8 cellular contexts compared by ENCODE assay signal in genomic region chr2:190979906-190980629, GRCh38. TPM values are rescaled to one million over a fixed set of nuclear protein-coding genes. Genes with fewer than 3 reads are reported as not detected.
A peak's percentile ranks its signal among the peaks of the same experiment; 100 is the strongest.
DNase-seq lines count a peak whose midpoint lies in the region; ATAC-seq and TF ChIP-seq lines count a peak whose summit lies in the region.

No MANE protein-coding gene starts in this region.

- no peak for TF ChIP-seq CTCF in brain (conservative IDR thresholded peaks at IDR 0.05)

- H2BK12ac ChIP-seq in mesenchymal stem cell (ENCODE audit: low read length in 2 of 2) = no peak overlapping the region

- H2AFZ ChIP-seq in mesenchymal stem cell (ENCODE audit: low read depth, low read length) = no peak overlapping the region

- peak overlapping the region; percentile 80 for H3K9ac ChIP-seq in BLaER1
- H3K9ac ChIP-seq in mesenchymal stem cell (ENCODE audit: low read length) = no peak overlapping the region

- H3K27ac ChIP-seq in BLaER1 (peak overlapping the region; percentile 94), mesenchymal stem cell (ENCODE audit: low read length, poor library complexity, severe bottlenecking) (peak overlapping the region; percentile 73)

- WGBS in mesenchymal stem cell = 56% methylated on average over 14 of the region's 14 CpGs

- peaks cover 62% of the 10 kb centered on the region for H3K36me3 ChIP-seq in BLaER1
- peaks cover 35 to 100% of the 10 kb centered on the region in 2 experiments for H3K36me3 ChIP-seq in mesenchymal stem cell (ENCODE audit: control insufficient read depth in 1 of 2, insufficient read depth in 2 of 2, low read depth in 1 of 2, low read length in 2 of 2)

- no peak overlapping the region for H3K23ac ChIP-seq in mesenchymal stem cell (ENCODE audit: low read length in 2 of 2)

- peaks cover 87% of the 10 kb centered on the region for H3K36me3 Mint-ChIP-seq in brain

- H3K79me1 ChIP-seq in mesenchymal stem cell (replicated peaks; ENCODE audit: low read length, poor library complexity, severe bottlenecking) = peaks cover 12% of the 10 kb centered on the region

- H3K27ac Mint-ChIP-seq in brain = peak overlapping the region in 4 of 5 experiments; percentile 37 to 62 (median 40)

- H4K20me1 ChIP-seq in BLaER1 = no peaks in the 10 kb centered on the region

- no peak overlapping the region for H2BK15ac ChIP-seq in mesenchymal stem cell (ENCODE audit: low read depth, poor library complexity, severe bottlenecking)

- no peak overlapping the region for H4K91ac ChIP-seq in mesenchymal stem cell (ENCODE audit: low read length)

- H3K4me3 Mint-ChIP-seq in brain = peak overlapping the region in 2 of 5 experiments; percentile 8 to 62

- DNase-seq in NCI-H1092 (lab: John Stamatoyannopoulos, UW) = peak; percentile 76
- DNase-seq in mesenchymal stem cell = peak; percentile 86
- no peak for DNase-seq in UCSD-AML1 (lab: John Stamatoyannopoulos, UW; ENCODE audit: unreplicated experiment)
- DNase-seq in epidermal melanocyte (ENCODE audit: insufficient read length, low spot score) = no peak

- H3K4me1 Mint-ChIP-seq in brain = peaks cover 16% of the 10 kb centered on the region

- no peak overlapping the region for H3K14ac ChIP-seq in mesenchymal stem cell (ENCODE audit: low read length in 2 of 2)

- H3K4me3 ChIP-seq in BLaER1 (peak overlapping the region; percentile 53), mesenchymal stem cell (ENCODE audit: insufficient read depth in 1 of 2, low read depth in 1 of 2, low read length in 2 of 2) (no peak overlapping the region)

- H3K9me3 ChIP-seq in BLaER1 = peaks cover 11% of the 10 kb centered on the region; the same call in 1 of the 2 replicates
- no peaks in the 10 kb centered on the region for H3K9me3 ChIP-seq in mesenchymal stem cell (ENCODE audit: control insufficient read depth, low read length)

- no peaks in the 10 kb centered on the region for H3K27me3 Mint-ChIP-seq in brain

- H2BK5ac ChIP-seq in mesenchymal stem cell (ENCODE audit: low read depth, low read length, poor library complexity, severe bottlenecking) = no peak overlapping the region

- ATAC-seq in GM21390 (IDR thresholded peaks at IDR 0.05; ENCODE audit: unreplicated experiment) = no peak
- no peak for ATAC-seq in GM19328 (IDR thresholded peaks at IDR 0.05; ENCODE audit: unreplicated experiment)

- no peak overlapping the region for H4K8ac ChIP-seq in mesenchymal stem cell (ENCODE audit: low read length)

- H3K27me3 ChIP-seq in BLaER1 (no peaks in the 10 kb centered on the region), mesenchymal stem cell (ENCODE audit: control insufficient read depth in 1 of 2, insufficient read depth in 1 of 2, low read length in 2 of 2) (no peaks in the 10 kb centered on the region)

- H3K4me1 ChIP-seq in BLaER1 (peaks cover 46% of the 10 kb centered on the region), mesenchymal stem cell (ENCODE audit: control insufficient read depth, insufficient read depth, low read depth, low read length) (peaks cover 11% of the 10 kb centered on the region)

- H3K18ac ChIP-seq in mesenchymal stem cell (ENCODE audit: low read depth in 1 of 2, low read length in 2 of 2) = peak overlapping the region in 1 of 2 experiments; percentile 14

- H3K4ac ChIP-seq in mesenchymal stem cell (ENCODE audit: low read depth in 1 of 2, low read length in 2 of 2) = no peak overlapping the region

- H2AK5ac ChIP-seq in mesenchymal stem cell (ENCODE audit: low read length, severe bottlenecking) = no peak overlapping the region

- H2BK120ac ChIP-seq in mesenchymal stem cell (ENCODE audit: low read depth, low read length) = no peak overlapping the region

- H3K9me3 Mint-ChIP-seq in brain = peaks cover 0 to 3% (median 0%) of the 10 kb centered on the region in 5 experiments

- H3K4me2 ChIP-seq in BLaER1 = peak overlapping the region; percentile 92
- H3K4me2 ChIP-seq in mesenchymal stem cell (ENCODE audit: low read length, poor library complexity, severe bottlenecking) = no peak overlapping the region

RNA-seq across cellular contexts. Expression of gene STAT1, which starts 33.9 kb away (rescaled TPM):
- 28.8 TPM for polyA plus RNA-seq in brain (ENCODE audit: insufficient read depth, low read depth, low replicate concordance)
- 77.9 TPM for polyA plus RNA-seq in mesenchymal stem cell (2013, experiment 1 of 2)
- polyA plus RNA-seq in mesenchymal stem cell (2013, experiment 2 of 2) = 78.1 TPM

Comparison
In these comparisons a context has a peak if more than half of its experiments do, and no peak if none do; other contexts are left out.
1. DNase-seq: peak in NCI-H1092 (single experiment) and mesenchymal stem cell (single experiment); none in UCSD-AML1 (single experiment) and epidermal melanocyte (single experiment).